In genomic region chr10:1625731-1626130, GRCh38 we compare ENCODE assay signal across 29 cellular contexts.
"Had no signal": no experiment of that assay in that cellular context is flagged by ENCODE, and none has a peak within 500 bp of the region (broad histone marks: within the 10 kb centered on the region; RNA-seq: fewer than 3 reads in every experiment).

No MANE protein-coding gene starts in this region.

- H3K27ac ChIP-seq: heart right ventricle, hepatocyte, left ventricle myocardium inferior, neutrophil, pancreas, prostate gland, spleen, suprapubic skin, thoracic aorta, tibial artery, uterus had no signal

- H3K9me3 ChIP-seq: mucosa of descending colon, neutrophil, pancreas, prostate gland, spleen, thoracic aorta, uterus had no signal

- H2AFZ ChIP-seq: hepatocyte had no signal

- H3K27ac Mint-ChIP-seq: naive thymus-derived CD4-positive, alpha-beta T cell; natural killer cell treated with Interleukin-12 subunit alpha and Interleukin-12 subunit beta and Interleukin-15 and Interleukin-18, amount 100 ng/mL, for 72 hours; stimulated activated effector memory CD8-positive, alpha-beta T cell treated with anti-CD3 and anti-CD28 coated beads, Interleukin-12 subunit alpha, Interleukin-12 subunit beta, amount 100 ng/mL, for 72 hours; stimulated activated naive CD8-positive, alpha-beta T cell treated with anti-CD3 and anti-CD28 coated beads, Interleukin-15, Interleukin-2, amounts not matched to agents 100 ng/mL and 50 ng/mL, for 24 hours had no signal

- H3K4me3 Mint-ChIP-seq: naive thymus-derived CD4-positive, alpha-beta T cell; natural killer cell treated with Interleukin-12 subunit alpha and Interleukin-12 subunit beta and Interleukin-15 and Interleukin-18, amount 100 ng/mL, for 72 hours; neural crest cell; stimulated activated effector memory CD8-positive, alpha-beta T cell treated with anti-CD3 and anti-CD28 coated beads, Interleukin-12 subunit alpha, Interleukin-12 subunit beta, amount 100 ng/mL, for 72 hours; stimulated activated naive CD8-positive, alpha-beta T cell treated with anti-CD3 and anti-CD28 coated beads, Interleukin-15, Interleukin-2, amounts not matched to agents 100 ng/mL and 50 ng/mL, for 24 hours had no signal

- H3K9me3 Mint-ChIP-seq: natural killer cell treated with Interleukin-12 subunit alpha and Interleukin-12 subunit beta and Interleukin-15 and Interleukin-18, amount 100 ng/mL, for 72 hours; stimulated activated effector memory CD8-positive, alpha-beta T cell treated with anti-CD3 and anti-CD28 coated beads, Interleukin-12 subunit alpha, Interleukin-12 subunit beta, amount 100 ng/mL, for 72 hours; stimulated activated naive CD8-positive, alpha-beta T cell treated with anti-CD3 and anti-CD28 coated beads, Interleukin-15, Interleukin-2, amounts not matched to agents 100 ng/mL and 50 ng/mL, for 24 hours had no signal

- ATAC-seq: heart right ventricle; left colon; mucosa of descending colon; naive thymus-derived CD4-positive, alpha-beta T cell; natural killer cell treated with Interleukin-12 subunit alpha and Interleukin-12 subunit beta and Interleukin-15 and Interleukin-18, amount 100 ng/mL, for 72 hours; pancreas; right cardiac atrium; sciatic nerve; stimulated activated effector memory CD8-positive, alpha-beta T cell treated with anti-CD3 and anti-CD28 coated beads, Interleukin-12 subunit alpha, Interleukin-12 subunit beta, amount 100 ng/mL, for 72 hours had no signal

- H3K36me3 Mint-ChIP-seq: naive thymus-derived CD4-positive, alpha-beta T cell; natural killer cell treated with Interleukin-12 subunit alpha and Interleukin-12 subunit beta and Interleukin-15 and Interleukin-18, amount 100 ng/mL, for 72 hours; stimulated activated effector memory CD8-positive, alpha-beta T cell treated with anti-CD3 and anti-CD28 coated beads, Interleukin-12 subunit alpha, Interleukin-12 subunit beta, amount 100 ng/mL, for 72 hours had no signal

- H3K4me1 Mint-ChIP-seq: stimulated activated effector memory CD8-positive, alpha-beta T cell treated with anti-CD3 and anti-CD28 coated beads, Interleukin-12 subunit alpha, Interleukin-12 subunit beta, amount 100 ng/mL, for 72 hours had no signal

- H3K79me2 ChIP-seq: hepatocyte had no signal

- DNase-seq: heart right ventricle; left ventricle myocardium inferior; mesendoderm; midbrain; mucosa of descending colon; naive thymus-derived CD4-positive, alpha-beta T cell; occipital lobe; pancreas; posterior cingulate gyrus; retina; right cardiac atrium; small intestine; spleen; stimulated activated CD4-positive, alpha-beta T cell treated with anti-CD3 and anti-CD28 coated beads, Interleukin-4, amount 100 ng/mL, for 24 hours; stimulated activated naive CD4-positive, alpha-beta T cell; tibial artery; trophoblast cell; uterus had no signal

- H3K4me1 ChIP-seq: heart right ventricle, left ventricle myocardium inferior, pancreas, prostate gland, spleen, suprapubic skin, tibial artery, uterus had no signal

- H3K27me3 ChIP-seq: hepatocyte, neutrophil, pancreas, suprapubic skin, uterus had no signal

- H3K4me2 ChIP-seq: hepatocyte had no signal
